8 cellular contexts compared by ENCODE assay signal in the genomic region with DNA sequence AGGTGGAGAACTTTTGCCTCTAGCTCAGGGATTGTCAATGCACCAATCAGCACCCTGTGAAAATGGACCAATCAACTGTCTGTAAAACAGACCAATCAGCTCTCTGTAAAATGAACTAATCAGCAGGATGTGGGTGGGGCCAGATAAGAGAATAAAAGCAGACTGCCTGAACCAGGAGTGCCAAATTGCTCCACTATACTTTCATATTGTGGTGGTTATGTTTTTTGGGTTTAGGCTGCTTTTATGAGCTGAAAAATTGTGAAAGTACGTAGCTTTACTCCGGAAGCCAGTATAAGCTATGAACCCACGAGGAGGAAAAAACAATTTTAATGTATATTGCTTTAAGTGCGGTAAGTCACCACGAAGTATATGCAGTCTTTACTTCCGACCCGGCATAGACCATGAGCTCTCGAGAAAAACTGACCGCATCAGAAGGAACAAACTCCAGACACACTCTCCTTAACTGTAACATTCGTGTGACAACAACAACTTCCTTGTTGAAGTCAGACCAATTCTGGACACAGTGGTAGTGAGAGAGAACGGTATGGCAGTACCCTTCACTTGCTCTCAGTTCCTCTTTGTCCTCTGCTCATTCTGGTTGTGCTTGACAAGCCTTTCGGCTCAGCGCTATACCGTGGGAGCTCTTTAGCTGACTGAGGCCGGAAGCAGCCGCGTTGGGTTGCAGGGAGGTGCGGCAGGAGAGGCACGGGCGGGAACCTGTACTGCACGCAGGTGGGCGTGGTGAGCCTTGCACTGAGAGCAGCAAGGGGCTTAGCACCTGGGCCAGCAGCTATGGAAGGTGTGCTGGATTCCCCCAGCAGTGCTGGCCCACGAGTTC.
A peak's percentile ranks its signal among the peaks of the same experiment; 100 is the strongest.
DNase-seq lines count a peak whose midpoint lies in the region; ATAC-seq and TF ChIP-seq lines count a peak whose summit lies in the region.

No MANE protein-coding gene starts in this region.

- no peaks in the 10 kb centered on the region for H3K9me3 ChIP-seq in effector memory CD4-positive, alpha-beta T cell (ENCODE audit: control insufficient read depth, low read length)

- no peaks in the 10 kb centered on the region for H3K36me3 ChIP-seq in effector memory CD4-positive, alpha-beta T cell (ENCODE audit: control insufficient read depth, insufficient read depth, low read length)

- 78 to 86% methylated on average over 23 of the region's 23 CpGs for WGBS in lower leg skin, 2 donors

- peak overlapping the region; percentile 69 for H3K27ac ChIP-seq in effector memory CD4-positive, alpha-beta T cell (ENCODE audit: insufficient read depth, low read length, poor library complexity, severe bottlenecking)

- TF ChIP-seq POLR2A in lower leg skin (IDR thresholded peaks at IDR 0.05), result no peak

- peaks cover 6% of the 10 kb centered on the region for H3K4me1 ChIP-seq in effector memory CD4-positive, alpha-beta T cell (ENCODE audit: control insufficient read depth, insufficient read depth, low read length, poor library complexity, severe bottlenecking)

- H3K4me3 ChIP-seq in effector memory CD4-positive, alpha-beta T cell (ENCODE audit: insufficient read depth, low read depth, low read length, poor library complexity, severe bottlenecking), result peak overlapping the region; percentile 57
- H3K4me3 ChIP-seq in lower leg skin (ENCODE audit: low read depth, poor library complexity, severe bottlenecking), result no peak overlapping the region

- intact Hi-C loops in lower leg skin (cut with DNase I; ENCODE audit: low total_unique reads), result no loop called here

- ATAC-seq in HG03139 (IDR thresholded peaks at IDR 0.05; ENCODE audit: unreplicated experiment), result peak; percentile 98
- peak; percentile 94 to 97 for ATAC-seq in activated CD4-positive, CD25-positive, alpha-beta regulatory T cell treated with anti-CD3 and anti-CD28 coated beads, Interleukin-2, amount 50 U/mL, for 24 hours

- peak; percentile 77 for DNase-seq in GM19240 (ENCODE audit: insufficient read length, low spot score)
- peak; percentile 53 to 64 (median 60) for DNase-seq in effector memory CD4-positive, alpha-beta T cell
- peak; percentile 29 to 57 (median 42) for DNase-seq in stimulated activated CD4-positive, alpha-beta T cell treated with anti-CD3 and anti-CD28 coated beads, TNF-alpha, amount 100 ng/mL, for 48 hours (ENCODE audit: low read depth in 3 of 3)
- no peak for DNase-seq in DMS 273 treated with DMSO at 0.1 percent for 48 hours (lab: John Stamatoyannopoulos, UW)
- no peak for DNase-seq in lower leg skin (ENCODE audit: low spot score in 2 of 2)
- DNase-seq in NCI-H1092 (lab: John Stamatoyannopoulos, UW), result no peak

- H3K27me3 ChIP-seq in effector memory CD4-positive, alpha-beta T cell (replicated peaks; ENCODE audit: control insufficient read depth, insufficient read depth, low read length, poor library complexity, severe bottlenecking), result no peaks in the 10 kb centered on the region

- no peak for TF ChIP-seq CTCF in lower leg skin (IDR thresholded peaks at IDR 0.05)

Comparison
In these comparisons a context has a peak if more than half of its experiments do, and no peak if none do; other contexts are left out.
1. DNase-seq: peak in GM19240 (single experiment), effector memory CD4-positive, alpha-beta T cell (3 of 3) and stimulated activated CD4-positive, alpha-beta T cell treated with anti-CD3 and anti-CD28 coated beads, TNF-alpha, amount 100 ng/mL, for 48 hours (3 of 3); none in DMS 273 treated with DMSO at 0.1 percent for 48 hours (single experiment), lower leg skin (0 of 2) and NCI-H1092 (single experiment).